Comparison of ENCODE assay signal across 1 cellular context in the genomic region with DNA sequence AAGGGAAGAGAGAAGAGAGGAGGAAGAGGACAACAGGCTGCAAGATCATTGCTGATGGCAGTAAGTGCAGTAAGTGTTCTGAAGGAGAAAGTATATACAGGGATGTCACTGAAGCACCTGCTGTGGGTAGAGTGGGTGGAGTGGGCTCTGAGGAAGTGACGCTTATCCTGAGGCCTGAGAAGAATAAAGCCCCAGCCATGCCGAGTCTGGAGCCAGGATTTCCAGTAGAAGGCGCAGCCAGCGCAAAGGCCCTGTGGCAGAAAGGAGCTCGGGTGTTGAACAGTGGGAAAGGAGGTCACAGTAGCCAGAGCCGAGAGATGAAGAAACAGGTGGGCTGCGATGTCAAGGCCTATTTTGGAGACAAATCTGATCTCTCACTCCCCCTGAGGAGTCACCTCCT.
TF ChIP-seq lines count a peak whose summit lies in the region.

No MANE protein-coding gene starts in this region.

TF ChIP-seq in HEK293, 187 proteins besides CTCF, POLR2A, EP300 and RAD21:
- TF ChIP-seq ZNF169 (tag by site-specific recombination; IDR thresholded peaks at IDR 0.05): no peak
- peak; percentile 93 for TF ChIP-seq ZNF623 (tag by site-specific recombination; IDR thresholded peaks at IDR 0.05)
